Comparison of ENCODE assay signal across 15 cellular contexts in the genomic region with DNA sequence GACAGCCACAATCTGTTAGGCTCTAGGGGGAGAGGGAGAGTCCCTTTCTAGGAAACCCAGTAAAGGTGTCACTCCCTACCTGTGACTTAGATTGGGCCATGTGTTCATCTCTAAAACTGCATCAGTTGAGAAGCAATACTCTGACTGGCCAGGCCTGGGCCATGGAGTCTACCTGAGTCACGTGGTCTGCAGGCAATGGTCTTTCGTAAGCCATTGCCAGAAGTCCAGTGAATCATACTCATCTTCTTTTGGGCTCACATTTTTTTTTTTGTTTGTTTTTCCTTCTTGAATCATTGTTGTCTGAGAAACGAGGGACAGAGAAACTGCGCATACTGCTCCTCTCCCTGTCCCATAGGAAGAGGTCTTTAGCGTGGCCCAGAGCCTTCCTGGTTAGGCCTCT.
DNase-seq lines count a peak whose midpoint lies in the region; ATAC-seq and TF ChIP-seq lines count a peak whose summit lies in the region.
"Had no signal": no experiment of that assay in that cellular context is flagged by ENCODE, and none has a peak within 500 bp of the region (broad histone marks: within the 10 kb centered on the region; RNA-seq: fewer than 3 reads in every experiment).

No MANE protein-coding gene starts in this region.

- H2BK5ac ChIP-seq in mesendoderm (ENCODE audit: low read length) = peak overlapping the region; percentile 52

- H3K4me1 ChIP-seq in GM23248 (ENCODE audit: insufficient read depth) = peaks cover 10% of the 10 kb centered on the region
- peaks cover 10% of the 10 kb centered on the region for H3K4me1 ChIP-seq in PC-3 (ENCODE audit: insufficient read depth, low read length)
- H3K4me1 ChIP-seq in endodermal cell (ENCODE audit: control insufficient read depth, insufficient read depth, low read length) = peaks cover 14% of the 10 kb centered on the region
- peaks cover 21% of the 10 kb centered on the region for H3K4me1 ChIP-seq in mesendoderm (ENCODE audit: control insufficient read depth, low read depth, low read length)

- no peak overlapping the region for H3K4me3 Mint-ChIP-seq in endodermal cell
- H3K4me3 Mint-ChIP-seq: B cell; CD4-positive, alpha-beta T cell had no signal

- WGBS in GM23248 (ENCODE audit: low coverage in 1 of 2, low lambda C conversion rate in 2 of 2, missing lambda C conversion rate in 2 of 2), 2 experiments = 64 to 85% methylated on average over 4 to 5 of the region's 5 CpGs
- 98 to 100% methylated on average over 5 of the region's 5 CpGs for WGBS in endodermal cell (ENCODE audit: insufficient coverage in 1 of 2, insufficient read length in 1 of 2), 2 experiments
- no CpG with 5 or more reads among the region's 5 CpGs for WGBS in mesendoderm (ENCODE audit: extremely low coverage, insufficient coverage, low lambda C conversion rate)

- H3K9me2 ChIP-seq in GM23248 (ENCODE audit: insufficient read depth) = no peaks in the 10 kb centered on the region
- H3K9me2 ChIP-seq in PC-3 (replicated peaks; ENCODE audit: low read length) = no peaks in the 10 kb centered on the region

- H3K4me3 ChIP-seq in GM23248 = no peak overlapping the region
- H3K4me3 ChIP-seq in PC-3 (ENCODE audit: low read length) = no peak overlapping the region
- no peak overlapping the region for H3K4me3 ChIP-seq in endodermal cell (ENCODE audit: low read length)
- H3K4me3 ChIP-seq in mesendoderm (ENCODE audit: low read length) = no peak overlapping the region
- H3K4me3 ChIP-seq: Peyer's patch had no signal

- ATAC-seq in PC-3 = no peak

- H3K4me2 ChIP-seq in GM23248 (ENCODE audit: unreplicated experiment) (no peak overlapping the region), PC-3 (ENCODE audit: low read length) (no peak overlapping the region), mesendoderm (ENCODE audit: low read length) (no peak overlapping the region)

- H3K79me2 ChIP-seq in GM23248 (ENCODE audit: insufficient read depth) = no peaks in the 10 kb centered on the region
- H3K79me2 ChIP-seq in PC-3 (ENCODE audit: low read length) = no peaks in the 10 kb centered on the region
- no peaks in the 10 kb centered on the region for H3K79me2 ChIP-seq in mesendoderm (ENCODE audit: control insufficient read depth, insufficient read depth, low read length)

- intact Hi-C loops in PC-3 (cut with micrococcal nuclease) = loop anchor here (10.0 kb wide), 1 partner anchor 201 kb away; no protein-coding TSS in a partner anchor

- H3K23ac ChIP-seq in mesendoderm (ENCODE audit: low read length) = no peak overlapping the region

- no peaks in the 10 kb centered on the region for H3K36me3 Mint-ChIP-seq in endodermal cell (ENCODE audit: low read depth)

- H4K20me1 ChIP-seq in GM23248 (ENCODE audit: insufficient read depth) (no peaks in the 10 kb centered on the region), PC-3 (ENCODE audit: low read length) (no peaks in the 10 kb centered on the region)

- DNase-seq in GM23248 (peak; percentile 54), PC-3 (peak; percentile 46), endodermal cell (peak; percentile 37), mesendoderm (no peak), ureter (ENCODE audit: low spot score) (no peak), midbrain (lab: John Stamatoyannopoulos, UW) (no peak), KBM-7 (no peak)
- DNase-seq: ACHN; CD4-positive, alpha-beta T cell; DND-41; NCI-H446 treated with DMSO at 0.1 percent for 48 hours; NCI-H774; Peyer's patch; SIG-M5 had no signal

- no peaks in the 10 kb centered on the region for H3K79me1 ChIP-seq in mesendoderm (ENCODE audit: low read length)

- in situ Hi-C loops in GM23248 (cut with MboI) = loop anchor here (5.0 to 10.0 kb wide), 2 partner anchors 282 to 1831 kb away; no protein-coding TSS in a partner anchor
- in situ Hi-C loops in KBM-7 (cut with MboI; ENCODE audit: low pct_unique_long_range_greater_than_20kb, low sequenced_read_pairs) = loop anchor here (10.0 to 25.0 kb wide), 2 partner anchors 182 to 279 kb away; no protein-coding TSS in a partner anchor

- H2BK120ac ChIP-seq in mesendoderm (ENCODE audit: low read depth, low read length) = no peak overlapping the region

- H3K4me1 Mint-ChIP-seq in endodermal cell = peaks cover 48% of the 10 kb centered on the region

- peaks cover 8% of the 10 kb centered on the region for H3K9me3 Mint-ChIP-seq in endodermal cell
- H3K9me3 Mint-ChIP-seq: CD4-positive, alpha-beta T cell had no signal

- H3K9ac ChIP-seq in GM23248 = no peak overlapping the region
- no peak overlapping the region for H3K9ac ChIP-seq in PC-3 (ENCODE audit: low read length)
- H3K9ac ChIP-seq in endodermal cell (ENCODE audit: extremely low read depth, low read length, poor library complexity, severe bottlenecking) = no peak overlapping the region
- H3K9ac ChIP-seq in mesendoderm (ENCODE audit: low read length) = no peak overlapping the region

- H2AK5ac ChIP-seq in mesendoderm (ENCODE audit: low read length) = peak overlapping the region; percentile 53

- H2AFZ ChIP-seq in GM23248 (no peak overlapping the region), PC-3 (ENCODE audit: low read length) (no peak overlapping the region)

- TF ChIP-seq CTCF in PC-3 (conservative IDR thresholded peaks at IDR 0.05; ENCODE audit: low read depth, low read length) (no peak), endodermal cell (conservative IDR thresholded peaks at IDR 0.05) (no peak)

- peak overlapping the region; percentile 19 for H3K56ac ChIP-seq in mesendoderm (ENCODE audit: low read length)

- H3K36me3 ChIP-seq in GM23248 (ENCODE audit: low read depth) (no peaks in the 10 kb centered on the region), PC-3 (ENCODE audit: low read depth, low read length) (no peaks in the 10 kb centered on the region), endodermal cell (ENCODE audit: control insufficient read depth, insufficient read depth, low read length) (no peaks in the 10 kb centered on the region), mesendoderm (ENCODE audit: control insufficient read depth, insufficient read depth, low read length) (no peaks in the 10 kb centered on the region)
- H3K36me3 ChIP-seq: Peyer's patch had no signal

- H3K27me3 ChIP-seq in GM23248 (replicated peaks; ENCODE audit: insufficient read depth) (peaks cover 4% of the 10 kb centered on the region; the same call in 1 of the 2 replicates), PC-3 (ENCODE audit: low read length) (peaks cover 5% of the 10 kb centered on the region), endodermal cell (ENCODE audit: control insufficient read depth, insufficient read depth, low read length, poor library complexity, severe bottlenecking) (no peaks in the 10 kb centered on the region), mesendoderm (ENCODE audit: insufficient read depth, low read length, poor library complexity) (no peaks in the 10 kb centered on the region)
- H3K27me3 ChIP-seq: Peyer's patch had no signal

- H3K4ac ChIP-seq in mesendoderm (ENCODE audit: low read depth, low read length) = no peak overlapping the region

- BruUV-seq in PC-3 (replicated peaks; lab: Mats Ljungman, UMichigan) = no TSS peak

- H3K27ac ChIP-seq in GM23248 = no peak overlapping the region
- H3K27ac ChIP-seq in PC-3 (ENCODE audit: low read length) = no peak overlapping the region
- H3K27ac ChIP-seq in endodermal cell (ENCODE audit: low read depth, low read length) = no peak overlapping the region
- no peak overlapping the region for H3K27ac ChIP-seq in mesendoderm (ENCODE audit: low read depth, low read length)
- H3K27ac ChIP-seq: Peyer's patch had no signal

- H3K18ac ChIP-seq in mesendoderm (ENCODE audit: low read length) = no peak overlapping the region

- H4K8ac ChIP-seq in mesendoderm (ENCODE audit: low read depth, low read length) = no peak overlapping the region

- H3K27me3 Mint-ChIP-seq in endodermal cell (ENCODE audit: insufficient read depth) = peaks cover 5% of the 10 kb centered on the region

- no peak overlapping the region for H2BK15ac ChIP-seq in mesendoderm (replicated peaks; ENCODE audit: low read depth)

- H3K27ac Mint-ChIP-seq in endodermal cell = no peak overlapping the region
- H3K27ac Mint-ChIP-seq: B cell; CD4-positive, alpha-beta T cell had no signal

- H3F3A ChIP-seq in GM23248 (ENCODE audit: insufficient read depth) = peaks cover 7% of the 10 kb centered on the region
- H3F3A ChIP-seq in PC-3 (ENCODE audit: low read length, unreplicated experiment) = no peaks in the 10 kb centered on the region

- POLR2A ChIA-PET in PC-3 (lab: Charles Lee; ENCODE audit: unreplicated experiment) = no interaction called here

- H3K9me3 ChIP-seq in GM23248 (ENCODE audit: low read depth) (no peaks in the 10 kb centered on the region), PC-3 (ENCODE audit: low read length) (no peaks in the 10 kb centered on the region), endodermal cell (ENCODE audit: control insufficient read depth, low read length) (peaks cover 25% of the 10 kb centered on the region)
- H3K9me3 ChIP-seq: Peyer's patch had no signal

- CTCF ChIA-PET in PC-3 (lab: Charles Lee) = no interaction called here

- H4K5ac ChIP-seq in mesendoderm (ENCODE audit: low read length) = no peak overlapping the region

Comparison
In these comparisons a context has a peak if more than half of its experiments do, and no peak if none do; other contexts are left out.
1. DNase-seq: peak in GM23248 (single experiment), PC-3 (single experiment) and endodermal cell (single experiment); none in mesendoderm (single experiment), ureter (single experiment), midbrain (single experiment) and KBM-7 (single experiment).